Comparison of ENCODE assay signal across 14 cellular contexts in genomic region chr16:27304102-27304501, GRCh38. TPM values are rescaled to one million over a fixed set of nuclear protein-coding genes. Genes with fewer than 3 reads are reported as not detected.
DNase-seq lines count a peak whose midpoint lies in the region; ATAC-seq lines count a peak whose summit lies in the region.
"Had no signal": no experiment of that assay in that cellular context is flagged by ENCODE, and none has a peak within 500 bp of the region (broad histone marks: within the 10 kb centered on the region; RNA-seq: fewer than 3 reads in every experiment).

No MANE protein-coding gene starts in this region.

- peaks cover 16% of the 10 kb centered on the region for H3K4me1 Mint-ChIP-seq in activated CD4-positive, alpha-beta T cell treated with anti-CD3 and anti-CD28 coated beads, Interleukin-2, amount 10 ng/mL, durations not matched to agents 7 days and 5 days
- H3K4me1 Mint-ChIP-seq in CD4-positive, CD25-positive, alpha-beta regulatory T cell, result peaks cover 0 to 6% (median 2%) of the 10 kb centered on the region in 4 donors
- H3K4me1 Mint-ChIP-seq in stimulated activated naive B cell treated with anti-CD40 and anti-IgM and Interleukin-4, amounts not matched to agents 10 μg/mL and 1 μg/mL and 100 μg/mL, for 72 hours, result peaks cover 46 to 75% of the 10 kb centered on the region in 2 donors

- H3K9me3 ChIP-seq in CD4-positive, CD25-positive, alpha-beta regulatory T cell (ENCODE audit: control insufficient read depth in 2 of 2, low read length in 2 of 2), result no peaks in the 10 kb centered on the region

- H3K27me3 ChIP-seq in CD4-positive, CD25-positive, alpha-beta regulatory T cell (ENCODE audit: control insufficient read depth, insufficient read depth, low read length), result no peaks in the 10 kb centered on the region
- H3K27me3 ChIP-seq: BLaER1 had no signal

- no peak overlapping the region for H3K4me3 Mint-ChIP-seq in activated CD4-positive, alpha-beta T cell treated with anti-CD3 and anti-CD28 coated beads, Interleukin-2, amount 10 ng/mL, durations not matched to agents 7 days and 5 days
- H3K4me3 Mint-ChIP-seq in CD4-positive, CD25-positive, alpha-beta regulatory T cell, result no peak overlapping the region
- no peak overlapping the region for H3K4me3 Mint-ChIP-seq in stimulated activated naive B cell treated with anti-CD40 and anti-IgM and Interleukin-4, amounts not matched to agents 10 μg/mL and 1 μg/mL and 100 μg/mL, for 72 hours
- H3K4me3 Mint-ChIP-seq: CD4-positive, alpha-beta T cell; H9 had no signal

- peak; percentile 2 for DNase-seq in activated CD4-positive, alpha-beta T cell treated with anti-CD3 and anti-CD28 coated beads, Interleukin-2, amount 10 ng/mL, durations not matched to agents 7 days and 5 days
- DNase-seq in activated CD4-positive, alpha-beta T cell treated with anti-CD3 and anti-CD28 coated beads, Interleukin-2, amount 50 U/mL, for 48 hours, result no peak
- no peak for DNase-seq in CD4-positive, CD25-positive, alpha-beta regulatory T cell
- peak; percentile 18 for DNase-seq in dermis blood vessel endothelial cell
- DNase-seq in stimulated activated naive B cell treated with anti-CD40 and anti-IgM and Interleukin-4, amounts not matched to agents 10 μg/mL and 1 μg/mL and 100 μg/mL, for 72 hours, result no peak
- DNase-seq in RKO (ENCODE audit: low spot score), result no peak
- DNase-seq: Calu3; CD4-positive, alpha-beta T cell; DMS 273 treated with DMSO at 0.1 percent for 48 hours; GOT3; H9 had no signal

- peaks cover 19% of the 10 kb centered on the region for H3K9me3 Mint-ChIP-seq in activated CD4-positive, alpha-beta T cell treated with anti-CD3 and anti-CD28 coated beads, Interleukin-2, amount 10 ng/mL, durations not matched to agents 7 days and 5 days
- H3K9me3 Mint-ChIP-seq in CD4-positive, CD25-positive, alpha-beta regulatory T cell, result peaks cover 0 to 7% (median 2%) of the 10 kb centered on the region in 7 donors
- peaks cover 12 to 14% of the 10 kb centered on the region in 2 donors for H3K9me3 Mint-ChIP-seq in stimulated activated naive B cell treated with anti-CD40 and anti-IgM and Interleukin-4, amounts not matched to agents 10 μg/mL and 1 μg/mL and 100 μg/mL, for 72 hours
- H3K9me3 Mint-ChIP-seq: CD4-positive, alpha-beta T cell had no signal

- H3K27me3 Mint-ChIP-seq in activated CD4-positive, alpha-beta T cell treated with anti-CD3 and anti-CD28 coated beads, Interleukin-2, amount 10 ng/mL, durations not matched to agents 7 days and 5 days, result peaks cover 5% of the 10 kb centered on the region
- H3K27me3 Mint-ChIP-seq in CD4-positive, CD25-positive, alpha-beta regulatory T cell, result peaks cover 14% of the 10 kb centered on the region
- no peaks in the 10 kb centered on the region for H3K27me3 Mint-ChIP-seq in stimulated activated naive B cell treated with anti-CD40 and anti-IgM and Interleukin-4, amounts not matched to agents 10 μg/mL and 1 μg/mL and 100 μg/mL, for 72 hours
- H3K27me3 Mint-ChIP-seq: CD4-positive, alpha-beta T cell had no signal

- no peak overlapping the region for H3K4me3 ChIP-seq in CD4-positive, CD25-positive, alpha-beta regulatory T cell (ENCODE audit: low read depth, low read length)
- H3K4me3 ChIP-seq: BLaER1 had no signal

- H3K36me3 ChIP-seq in CD4-positive, CD25-positive, alpha-beta regulatory T cell (ENCODE audit: control insufficient read depth, insufficient read depth, low read length), result no peaks in the 10 kb centered on the region
- H3K36me3 ChIP-seq: BLaER1 had no signal

- POLR2A ChIA-PET in activated CD4-positive, alpha-beta T cell treated with anti-CD3 and anti-CD28 coated beads, Interleukin-2, amount 10 ng/mL, durations not matched to agents 7 days and 5 days (lab: Charles Lee), result no interaction called here

- no peak overlapping the region for H3K27ac Mint-ChIP-seq in activated CD4-positive, alpha-beta T cell treated with anti-CD3 and anti-CD28 coated beads, Interleukin-2, amount 10 ng/mL, durations not matched to agents 7 days and 5 days
- peak overlapping the region in 2 of 3 donors; percentile 63 to 76 for H3K27ac Mint-ChIP-seq in CD4-positive, CD25-positive, alpha-beta regulatory T cell
- peak overlapping the region; percentile 70 for H3K27ac Mint-ChIP-seq in stimulated activated naive B cell treated with anti-CD40 and anti-IgM and Interleukin-4, amounts not matched to agents 10 μg/mL and 1 μg/mL and 100 μg/mL, for 72 hours
- H3K27ac Mint-ChIP-seq: CD4-positive, alpha-beta T cell had no signal

- H3K27ac ChIP-seq in CD4-positive, CD25-positive, alpha-beta regulatory T cell (ENCODE audit: insufficient read depth, low read length, poor library complexity, severe bottlenecking), result no peak overlapping the region
- H3K27ac ChIP-seq: 22Rv1, BLaER1 had no signal

- no peaks in the 10 kb centered on the region for H3K4me1 ChIP-seq in CD4-positive, CD25-positive, alpha-beta regulatory T cell (ENCODE audit: control insufficient read depth, insufficient read depth, low read length, poor library complexity, severe bottlenecking)

- CTCF ChIA-PET in activated CD4-positive, alpha-beta T cell treated with anti-CD3 and anti-CD28 coated beads, Interleukin-2, amount 10 ng/mL, durations not matched to agents 7 days and 5 days (lab: Charles Lee), result interaction anchor here (1.0 to 2.1 kb wide), 5 partner anchors 11 to 64 kb away, joined by 3 to 7 read pairs (median 4); no protein-coding TSS in a partner anchor

- ATAC-seq in CD4-positive, CD25-positive, alpha-beta regulatory T cell (ENCODE audit: low read depth in 2 of 2), result no peak
- no peak for ATAC-seq in stimulated activated naive B cell treated with anti-CD40 and anti-IgM and Interleukin-4, amounts not matched to agents 10 μg/mL and 1 μg/mL and 100 μg/mL, for 72 hours (replicated peaks)
- ATAC-seq in GM18858 (IDR thresholded peaks at IDR 0.05; ENCODE audit: unreplicated experiment), result no peak

- H3K36me3 Mint-ChIP-seq in activated CD4-positive, alpha-beta T cell treated with anti-CD3 and anti-CD28 coated beads, Interleukin-2, amount 10 ng/mL, durations not matched to agents 7 days and 5 days (ENCODE audit: low read depth), result peaks cover 7% of the 10 kb centered on the region
- H3K36me3 Mint-ChIP-seq in CD4-positive, CD25-positive, alpha-beta regulatory T cell, result peaks cover 5% of the 10 kb centered on the region
- peaks cover 12 to 13% of the 10 kb centered on the region in 2 donors for H3K36me3 Mint-ChIP-seq in stimulated activated naive B cell treated with anti-CD40 and anti-IgM and Interleukin-4, amounts not matched to agents 10 μg/mL and 1 μg/mL and 100 μg/mL, for 72 hours

RNA-seq across cellular contexts. Expression of gene IL4R, which starts 9.7 kb away (rescaled TPM):
- 100 to 1,000 TPM; 242 to 262 TPM for total RNA-seq in activated CD4-positive, alpha-beta T cell treated with anti-CD3 and anti-CD28 coated beads, Interleukin-2, amount 10 ng/mL, durations not matched to agents 7 days and 5 days
- 160 TPM for total RNA-seq in CD4-positive, CD25-positive, alpha-beta regulatory T cell
- 10 to 100 TPM; 21.2 to 32.4 (median 25.8) TPM for polyA plus RNA-seq in CD4-positive, CD25-positive, alpha-beta regulatory T cell
- 23.9 and 42.9 TPM in 2 replicates for total RNA-seq in dermis blood vessel endothelial cell

RNA-seq across cellular contexts. Expression of gene NSMCE1, which starts 35.5 kb away (rescaled TPM):
- 100 to 1,000 TPM in 1 of 2 experiments, 10 to 100 TPM in 1; 95.8 to 106 TPM for total RNA-seq in activated CD4-positive, alpha-beta T cell treated with anti-CD3 and anti-CD28 coated beads, Interleukin-2, amount 10 ng/mL, durations not matched to agents 7 days and 5 days
- 40.0 TPM for total RNA-seq in CD4-positive, CD25-positive, alpha-beta regulatory T cell
- 100 to 1,000 TPM; 128 to 156 (median 138) TPM for polyA plus RNA-seq in CD4-positive, CD25-positive, alpha-beta regulatory T cell
- 43.0 and 77.3 TPM in 2 replicates for total RNA-seq in dermis blood vessel endothelial cell

Comparison
In these comparisons a context has a peak if more than half of its experiments do, and no peak if none do; other contexts are left out.
1. DNase-seq: peak in activated CD4-positive, alpha-beta T cell treated with anti-CD3 and anti-CD28 coated beads, Interleukin-2, amount 10 ng/mL, durations not matched to agents 7 days and 5 days (single experiment) and dermis blood vessel endothelial cell (single experiment); none in activated CD4-positive, alpha-beta T cell treated with anti-CD3 and anti-CD28 coated beads, Interleukin-2, amount 50 U/mL, for 48 hours (0 of 2), CD4-positive, CD25-positive, alpha-beta regulatory T cell (0 of 3), stimulated activated naive B cell treated with anti-CD40 and anti-IgM and Interleukin-4, amounts not matched to agents 10 μg/mL and 1 μg/mL and 100 μg/mL, for 72 hours (single experiment) and RKO (single experiment).